8 cellular contexts compared by ENCODE assay signal in genomic region chr1:6785721-6786505, GRCh38. TPM values are rescaled to one million over a fixed set of nuclear protein-coding genes. Genes with fewer than 3 reads are reported as not detected.
DNase-seq lines count a peak whose midpoint lies in the region; TF ChIP-seq lines count a peak whose summit lies in the region.

No MANE protein-coding gene starts in this region.

- H3K36me3 Mint-ChIP-seq in neural progenitor cell: peaks cover 22% of the 10 kb centered on the region

- no peak for TF ChIP-seq CTCF in NB4 (IDR thresholded peaks at IDR 0.05; ENCODE audit: low read depth, low read length)
- no peak for TF ChIP-seq CTCF in fibroblast of villous mesenchyme (IDR thresholded peaks at IDR 0.05; ENCODE audit: insufficient read depth, low read depth, low read length)
- TF ChIP-seq CTCF in neural progenitor cell (IDR thresholded peaks at IDR 0.05): peak; percentile 51
- peak in 3 of 5 experiments; percentile 5 to 29 (median 17) for TF ChIP-seq CTCF in tibial nerve (IDR thresholded peaks at IDR 0.05)

- H3K9me3 Mint-ChIP-seq in neural progenitor cell: no peaks in the 10 kb centered on the region

- H3K9me3 ChIP-seq in neural progenitor cell (ENCODE audit: low read depth) (no peaks in the 10 kb centered on the region), tibial nerve (no peaks in the 10 kb centered on the region)

- peak overlapping the region; percentile 96 for H3K4me3 Mint-ChIP-seq in neural progenitor cell

- TF ChIP-seq EP300 in tibial nerve (IDR thresholded peaks at IDR 0.05): no peak

- H3K27ac ChIP-seq in neural progenitor cell (no peak overlapping the region), tibial nerve (peak overlapping the region; percentile 67 to 90 (median 82))

- TF ChIP-seq POLR2A in NB4 (IDR thresholded peaks at IDR 0.05; ENCODE audit: extremely low read depth, insufficient read length) (no peak), tibial nerve (IDR thresholded peaks at IDR 0.05) (no peak)

- H3K36me3 ChIP-seq in neural progenitor cell (no peaks in the 10 kb centered on the region), tibial nerve (no peaks in the 10 kb centered on the region)

- H3K79me2 ChIP-seq in neural progenitor cell (ENCODE audit: low read depth): peaks cover 66% of the 10 kb centered on the region

- H4K20me1 ChIP-seq in neural progenitor cell (ENCODE audit: low read depth): peaks cover 51% of the 10 kb centered on the region

- WGBS in tibial nerve, 2 donors: 1 to 3% methylated on average over 15 to 21 of the region's 80 CpGs

- H3K4me2 ChIP-seq in neural progenitor cell: peak overlapping the region; percentile 85

- H3K4me3 ChIP-seq in NB4 (ENCODE audit: low read depth, low read length) (peak overlapping the region; percentile 73), fibroblast of villous mesenchyme (ENCODE audit: low read depth, low read length) (peak overlapping the region; percentile 76), neural progenitor cell (peak overlapping the region; percentile 98), tibial nerve (peak overlapping the region; percentile 83 to 89 (median 87))

- peaks cover 6% of the 10 kb centered on the region for H3K27me3 Mint-ChIP-seq in neural progenitor cell (ENCODE audit: insufficient read depth, low read depth)

- DNase-seq in NCI-H82 (lab: John Stamatoyannopoulos, UW) (peak; percentile 60), NCI-H82 treated with DMSO at 0.1 percent for 48 hours (lab: John Stamatoyannopoulos, UW; ENCODE audit: unreplicated experiment) (no peak), NB4 (ENCODE audit: low read depth) (peak; percentile 50), activated T-helper 1 cell treated with Interleukin-2 at 50 U/mL for 16 hours (ENCODE audit: low read depth) (peak; percentile 30), fibroblast of villous mesenchyme (ENCODE audit: low read depth) (peak; percentile 24), neural progenitor cell (ENCODE audit: low spot score) (peak; percentile 80), tibial nerve (ENCODE audit: low spot score in 2 of 2) (no peak), GOT3 (lab: John Stamatoyannopoulos, UW) (no peak)

- H3K27me3 ChIP-seq in neural progenitor cell (no peaks in the 10 kb centered on the region), tibial nerve (no peaks in the 10 kb centered on the region)

- no peak overlapping the region for H2AFZ ChIP-seq in neural progenitor cell (replicated peaks)

- H3K4me1 ChIP-seq in neural progenitor cell (peaks cover 32% of the 10 kb centered on the region), tibial nerve (peaks cover 0 to 53% (median 17%) of the 10 kb centered on the region in 4 donors)

- H3K9ac ChIP-seq in neural progenitor cell: peak overlapping the region; percentile 67

- H3K4me1 Mint-ChIP-seq in neural progenitor cell: peaks cover 43% of the 10 kb centered on the region

- peak overlapping the region; percentile 88 for H3K27ac Mint-ChIP-seq in neural progenitor cell

- peaks cover 10% of the 10 kb centered on the region for H3F3A ChIP-seq in neural progenitor cell (ENCODE audit: low read depth)

RNA-seq across cellular contexts. Expression of gene CAMTA1, which starts 0.7 kb away (rescaled TPM):
- total RNA-seq in fibroblast of villous mesenchyme: 47.4 and 56.1 TPM in 2 replicates
- 161 and 268 TPM in 2 replicates for total RNA-seq in neural progenitor cell (ENCODE audit: low replicate concordance)
- 100 to 1,000 TPM in 2 of 4 donors, 10 to 100 TPM in 2; 41.8 to 104 (median 87.2) TPM for total RNA-seq in tibial nerve

Comparison
In these comparisons a context has a peak if more than half of its experiments do, and no peak if none do; other contexts are left out.
1. DNase-seq: peak in NCI-H82 (single experiment), NB4 (single experiment), activated T-helper 1 cell treated with Interleukin-2 at 50 U/mL for 16 hours (single experiment), fibroblast of villous mesenchyme (single experiment) and neural progenitor cell (single experiment); none in NCI-H82 treated with DMSO at 0.1 percent for 48 hours (single experiment), tibial nerve (0 of 2) and GOT3 (single experiment).
2. CTCF ChIP-seq: peak in neural progenitor cell (single experiment) and tibial nerve (3 of 5); none in NB4 (single experiment) and fibroblast of villous mesenchyme (single experiment).
3. Peak in every context shown above with its lines, with median percentiles within 50 percentile points of each other: H3K4me3 ChIP-seq.